24 cellular contexts compared by ENCODE assay signal in the genomic region with DNA sequence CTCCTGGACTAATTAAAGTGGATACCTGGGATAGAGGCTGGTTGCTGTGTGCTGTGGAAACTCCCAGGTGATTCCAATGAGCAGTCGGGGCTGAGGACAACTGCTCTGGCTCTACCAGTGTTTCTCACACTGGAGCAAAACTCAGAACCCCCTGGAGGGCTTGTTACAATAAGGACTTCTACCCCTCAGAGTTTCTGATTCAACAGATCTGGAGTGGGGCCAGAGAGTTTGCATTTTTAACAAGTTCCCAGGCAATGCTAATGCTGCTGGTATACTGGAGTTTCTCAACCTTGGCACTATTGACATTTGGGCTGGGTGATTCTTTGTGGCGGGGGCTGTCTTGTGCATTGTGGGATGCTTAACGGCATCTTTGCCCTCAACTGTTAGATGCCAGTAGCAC.
"Had no signal": no experiment of that assay in that cellular context is flagged by ENCODE, and none has a peak within 500 bp of the region (broad histone marks: within the 10 kb centered on the region; RNA-seq: fewer than 3 reads in every experiment).

No MANE protein-coding gene starts in this region.

- H3K27ac Mint-ChIP-seq: activated CD4-positive, alpha-beta memory T cell treated with anti-CD3 and anti-CD28 coated beads, Interleukin-2, amount 10 ng/mL, durations not matched to agents 7 days and 5 days; activated CD4-positive, alpha-beta T cell treated with anti-CD3 and anti-CD28 coated beads, Interleukin-2, amount 10 ng/mL, durations not matched to agents 7 days and 5 days; activated naive CD4-positive, alpha-beta T cell treated with anti-CD3 and anti-CD28 coated beads, Interleukin-2, amount 10 ng/mL, durations not matched to agents 7 days and 5 days; activated naive CD4-positive, alpha-beta T cell treated with anti-CD3 and anti-CD28 coated beads, Interleukin-2, amount 50 U/mL, for 72 hours; activated naive CD8-positive, alpha-beta T cell treated with anti-CD3 and anti-CD28 coated beads, Interleukin-2, amount 10 ng/mL, durations not matched to agents 7 days and 5 days; activated T-helper 17 cell treated with anti-CD3 and anti-CD28 coated beads, Interleukin-2, amount 50 U/mL, for 72 hours; endodermal cell; WTC11 had no signal

- H3K36me3 ChIP-seq: ascending aorta, colonic mucosa, gastrocnemius medialis, heart left ventricle had no signal

- H3K9me3 Mint-ChIP-seq: activated CD4-positive, alpha-beta memory T cell treated with anti-CD3 and anti-CD28 coated beads, Interleukin-2, amount 10 ng/mL, durations not matched to agents 7 days and 5 days; activated CD4-positive, alpha-beta T cell treated with anti-CD3 and anti-CD28 coated beads, Interleukin-2, amount 10 ng/mL, durations not matched to agents 7 days and 5 days; activated naive CD4-positive, alpha-beta T cell treated with anti-CD3 and anti-CD28 coated beads, Interleukin-2, amount 10 ng/mL, durations not matched to agents 7 days and 5 days; activated naive CD4-positive, alpha-beta T cell treated with anti-CD3 and anti-CD28 coated beads, Interleukin-2, amount 50 U/mL, for 72 hours; activated naive CD8-positive, alpha-beta T cell treated with anti-CD3 and anti-CD28 coated beads, Interleukin-2, amount 10 ng/mL, durations not matched to agents 7 days and 5 days; activated T-cell treated with anti-CD3 and anti-CD28 coated beads, Interleukin-2, amount 50 U/mL, for 4 hours; activated T-helper 17 cell treated with anti-CD3 and anti-CD28 coated beads, Interleukin-2, amount 50 U/mL, for 72 hours; endodermal cell; WTC11 had no signal

- H3K4me1 ChIP-seq: colonic mucosa, foreskin keratinocyte, gastrocnemius medialis, heart left ventricle had no signal

- H3K36me3 Mint-ChIP-seq: activated naive CD4-positive, alpha-beta T cell treated with anti-CD3 and anti-CD28 coated beads, Interleukin-2, amount 10 ng/mL, durations not matched to agents 7 days and 5 days; activated naive CD4-positive, alpha-beta T cell treated with anti-CD3 and anti-CD28 coated beads, Interleukin-2, amount 50 U/mL, for 72 hours; activated naive CD8-positive, alpha-beta T cell treated with anti-CD3 and anti-CD28 coated beads, Interleukin-2, amount 10 ng/mL, durations not matched to agents 7 days and 5 days; WTC11 had no signal

- H3K4me1 Mint-ChIP-seq: activated CD4-positive, alpha-beta memory T cell treated with anti-CD3 and anti-CD28 coated beads, Interleukin-2, amount 10 ng/mL, durations not matched to agents 7 days and 5 days; activated CD4-positive, alpha-beta T cell treated with anti-CD3 and anti-CD28 coated beads, Interleukin-2, amount 10 ng/mL, durations not matched to agents 7 days and 5 days; activated naive CD4-positive, alpha-beta T cell treated with anti-CD3 and anti-CD28 coated beads, Interleukin-2, amount 10 ng/mL, durations not matched to agents 7 days and 5 days; activated naive CD8-positive, alpha-beta T cell treated with anti-CD3 and anti-CD28 coated beads, Interleukin-2, amount 10 ng/mL, durations not matched to agents 7 days and 5 days; activated T-helper 17 cell treated with anti-CD3 and anti-CD28 coated beads, Interleukin-2, amount 50 U/mL, for 72 hours; endodermal cell; WTC11 had no signal

- H3K27me3 ChIP-seq: ascending aorta, colonic mucosa, foreskin keratinocyte had no signal

- H3K4me3 Mint-ChIP-seq: activated CD4-positive, alpha-beta memory T cell treated with anti-CD3 and anti-CD28 coated beads, Interleukin-2, amount 10 ng/mL, durations not matched to agents 7 days and 5 days; activated CD4-positive, alpha-beta T cell treated with anti-CD3 and anti-CD28 coated beads, Interleukin-2, amount 10 ng/mL, durations not matched to agents 7 days and 5 days; activated naive CD4-positive, alpha-beta T cell treated with anti-CD3 and anti-CD28 coated beads, Interleukin-2, amount 10 ng/mL, durations not matched to agents 7 days and 5 days; activated naive CD8-positive, alpha-beta T cell treated with anti-CD3 and anti-CD28 coated beads, Interleukin-2, amount 10 ng/mL, durations not matched to agents 7 days and 5 days; activated T-cell treated with anti-CD3 and anti-CD28 coated beads, Interleukin-2, amount 50 U/mL, for 4 hours; activated T-helper 17 cell treated with anti-CD3 and anti-CD28 coated beads, Interleukin-2, amount 50 U/mL, for 72 hours; endodermal cell; WTC11 had no signal

- DNase-seq: activated CD4-positive, alpha-beta memory T cell treated with anti-CD3 and anti-CD28 coated beads, Interleukin-2, amount 10 ng/mL, durations not matched to agents 7 days and 5 days; activated CD4-positive, alpha-beta T cell treated with anti-CD3 and anti-CD28 coated beads for 1 hour; activated CD4-positive, alpha-beta T cell treated with anti-CD3 and anti-CD28 coated beads for 4 hours; activated CD4-positive, alpha-beta T cell treated with anti-CD3 and anti-CD28 coated beads, Interleukin-2, amount 10 ng/mL, durations not matched to agents 7 days and 5 days; activated CD4-positive, alpha-beta T cell treated with anti-CD3 and anti-CD28 coated beads, Interleukin-2, amount 50 U/mL, for 4 hours; activated CD8-positive, alpha-beta memory T cell treated with anti-CD3 and anti-CD28 coated beads, Interleukin-2, amount 50 U/mL, for 48 hours; activated effector memory CD4-positive, alpha-beta T cell treated with Interleukin-2 at 50 U/mL for 16 hours; activated naive CD4-positive, alpha-beta T cell treated with anti-CD3 and anti-CD28 coated beads, Interleukin-2, amount 10 ng/mL, durations not matched to agents 7 days and 5 days; activated naive CD8-positive, alpha-beta T cell treated with anti-CD3 and anti-CD28 coated beads, Interleukin-2, amount 10 ng/mL, durations not matched to agents 7 days and 5 days; activated T-cell treated with anti-CD3 and anti-CD28 coated beads for 4 hours; activated T-cell treated with anti-CD3 and anti-CD28 coated beads, Interleukin-2, amount 50 U/mL, for 4 hours; caudate nucleus; colonic mucosa; effector memory CD4-positive, alpha-beta T cell; endodermal cell; foreskin keratinocyte; gastrocnemius medialis; glutamatergic neuron; heart left ventricle; T-helper 2 cell had no signal

- H3K9me3 ChIP-seq: ascending aorta, colonic mucosa, gastrocnemius medialis had no signal

- H3K4me3 ChIP-seq: ascending aorta, colonic mucosa, gastrocnemius medialis, heart left ventricle had no signal

- H3K27me3 Mint-ChIP-seq: activated CD4-positive, alpha-beta memory T cell treated with anti-CD3 and anti-CD28 coated beads, Interleukin-2, amount 10 ng/mL, durations not matched to agents 7 days and 5 days; activated CD4-positive, alpha-beta T cell treated with anti-CD3 and anti-CD28 coated beads, Interleukin-2, amount 10 ng/mL, durations not matched to agents 7 days and 5 days; activated naive CD4-positive, alpha-beta T cell treated with anti-CD3 and anti-CD28 coated beads, Interleukin-2, amount 10 ng/mL, durations not matched to agents 7 days and 5 days; activated naive CD8-positive, alpha-beta T cell treated with anti-CD3 and anti-CD28 coated beads, Interleukin-2, amount 10 ng/mL, durations not matched to agents 7 days and 5 days had no signal

- H3K27ac ChIP-seq: ascending aorta, colonic mucosa, foreskin keratinocyte, gastrocnemius medialis, heart left ventricle had no signal
